Comparison of ENCODE assay signal across 14 cellular contexts in genomic region chr19:46392252-46392801, GRCh38. TPM values are rescaled to one million over a fixed set of nuclear protein-coding genes. Genes with fewer than 3 reads are reported as not detected.
A peak's percentile ranks its signal among the peaks of the same experiment; 100 is the strongest.
DNase-seq lines count a peak whose midpoint lies in the region; ATAC-seq, FAIRE-seq and TF ChIP-seq lines count a peak whose summit lies in the region.
"Had no signal": no experiment of that assay in that cellular context is flagged by ENCODE, and none has a peak within 500 bp of the region (broad histone marks: within the 10 kb centered on the region; RNA-seq: fewer than 3 reads in every experiment).

No MANE protein-coding gene starts in this region.

- peaks cover 5% of the 10 kb centered on the region for H3K4me1 Mint-ChIP-seq in WTC11
- H3K4me1 Mint-ChIP-seq in stimulated activated effector memory CD8-positive, alpha-beta T cell treated with anti-CD3 and anti-CD28 coated beads, Interleukin-12 subunit alpha, Interleukin-12 subunit beta, amount 100 ng/mL, for 72 hours, result peaks cover 5% of the 10 kb centered on the region

- intact Hi-C loops in kidney (cut with DNase I), result no loop called here

- H3K27ac Mint-ChIP-seq in WTC11, result peak overlapping the region; percentile 78; the same call in 1 of the 2 replicates
- H3K27ac Mint-ChIP-seq in stimulated activated effector memory CD8-positive, alpha-beta T cell treated with anti-CD3 and anti-CD28 coated beads, Interleukin-12 subunit alpha, Interleukin-12 subunit beta, amount 100 ng/mL, for 72 hours, result peak overlapping the region; percentile 33
- H3K27ac Mint-ChIP-seq: activated T-helper 1 cell treated with anti-CD3 and anti-CD28 coated beads, Interleukin-12 subunit alpha, Interleukin-12 subunit beta, Interleukin-2, Interleukin-4 antibody, amounts not matched to agents 30 ng/mL and 10 ng/mL and 1 ng/mL, durations not matched to agents 14 hours and 24 hours and 36 hours had no signal

- H3K9me3 ChIP-seq in kidney (ENCODE audit: control insufficient read depth in 1 of 2, low read length in 2 of 2), result no peaks in the 10 kb centered on the region

- no peak overlapping the region for H3K4me3 ChIP-seq in kidney (ENCODE audit: low read length in 2 of 2)

- FAIRE-seq in kidney (lab: Jason Lieb, UNC), result no peak
- FAIRE-seq: colon had no signal

- H3K4me3 Mint-ChIP-seq in WTC11, result no peak overlapping the region
- no peak overlapping the region for H3K4me3 Mint-ChIP-seq in stimulated activated effector memory CD8-positive, alpha-beta T cell treated with anti-CD3 and anti-CD28 coated beads, Interleukin-12 subunit alpha, Interleukin-12 subunit beta, amount 100 ng/mL, for 72 hours
- H3K4me3 Mint-ChIP-seq: activated T-helper 1 cell treated with anti-CD3 and anti-CD28 coated beads, Interleukin-12 subunit alpha, Interleukin-12 subunit beta, Interleukin-2, Interleukin-4 antibody, amounts not matched to agents 30 ng/mL and 10 ng/mL and 1 ng/mL, durations not matched to agents 14 hours and 24 hours and 36 hours had no signal

- TF ChIP-seq CTCF in WTC11 (IDR thresholded peaks at IDR 0.05), result no peak
- TF ChIP-seq CTCF in kidney (IDR thresholded peaks at IDR 0.05; ENCODE audit: borderline replicate concordance, extremely low read depth, insufficient read depth), result no peak

- H3K36me3 Mint-ChIP-seq in WTC11, result peaks cover 39% of the 10 kb centered on the region
- peaks cover 54% of the 10 kb centered on the region for H3K36me3 Mint-ChIP-seq in stimulated activated effector memory CD8-positive, alpha-beta T cell treated with anti-CD3 and anti-CD28 coated beads, Interleukin-12 subunit alpha, Interleukin-12 subunit beta, amount 100 ng/mL, for 72 hours

- no peak overlapping the region for H3K9ac ChIP-seq in kidney (ENCODE audit: low read length in 2 of 2)
- H3K9ac ChIP-seq: parathyroid adenoma had no signal

- H3K9me3 Mint-ChIP-seq in WTC11, result no peaks in the 10 kb centered on the region
- no peaks in the 10 kb centered on the region for H3K9me3 Mint-ChIP-seq in stimulated activated effector memory CD8-positive, alpha-beta T cell treated with anti-CD3 and anti-CD28 coated beads, Interleukin-12 subunit alpha, Interleukin-12 subunit beta, amount 100 ng/mL, for 72 hours
- H3K9me3 Mint-ChIP-seq: activated T-helper 1 cell treated with anti-CD3 and anti-CD28 coated beads, Interleukin-12 subunit alpha, Interleukin-12 subunit beta, Interleukin-2, Interleukin-4 antibody, amounts not matched to agents 30 ng/mL and 10 ng/mL and 1 ng/mL, durations not matched to agents 14 hours and 24 hours and 36 hours had no signal

- POLR2A ChIA-PET in WTC11 (lab: Charles Lee), result no interaction called here

- H3K36me3 ChIP-seq in kidney (ENCODE audit: control insufficient read depth in 1 of 2, insufficient read depth in 2 of 2, low read length in 2 of 2), result peaks cover 12 to 32% of the 10 kb centered on the region in 2 donors

- H3K27ac ChIP-seq in kidney (ENCODE audit: low read depth in 2 of 2, low read length in 2 of 2), result no peak overlapping the region
- H3K27ac ChIP-seq: parathyroid adenoma had no signal

- DNase-seq in NCI-H1694 treated with DMSO at 0.1 percent for 48 hours (lab: John Stamatoyannopoulos, UW) (peak; percentile 46), NCI-H1694 (lab: John Stamatoyannopoulos, UW) (no peak), WTC11 (ENCODE audit: low spot score) (no peak), kidney (peak; percentile 67), ecto neural progenitor cell (ENCODE audit: low spot score) (no peak), T1000 (lab: John Stamatoyannopoulos, UW) (no peak), NCI-H774 (lab: John Stamatoyannopoulos, UW) (no peak)
- DNase-seq in stimulated activated effector memory CD8-positive, alpha-beta T cell treated with anti-CD3 and anti-CD28 coated beads, Interleukin-12 subunit alpha, Interleukin-12 subunit beta, amount 100 ng/mL, for 72 hours (ENCODE audit: low spot score in 2 of 2), result no peak
- DNase-seq: 8988T, GF-D8, NCI-H1092 had no signal

- CTCF ChIA-PET in WTC11 (lab: Charles Lee), result interaction anchor here (0.6 to 2.4 kb wide), 8 partner anchors 10 to 137 kb away, joined by 3 to 12 read pairs (median 4); no protein-coding TSS in a partner anchor

- H3K4me1 ChIP-seq in kidney (ENCODE audit: control insufficient read depth in 1 of 2, insufficient read depth in 1 of 2, low read depth in 1 of 2, low read length in 2 of 2), result no peaks in the 10 kb centered on the region
- H3K4me1 ChIP-seq: parathyroid adenoma had no signal

- ATAC-seq in WTC11, result no peak
- ATAC-seq in stimulated activated effector memory CD8-positive, alpha-beta T cell treated with anti-CD3 and anti-CD28 coated beads, Interleukin-12 subunit alpha, Interleukin-12 subunit beta, amount 100 ng/mL, for 72 hours, result no peak

- H3K27me3 Mint-ChIP-seq in WTC11 (ENCODE audit: low read depth), result no peaks in the 10 kb centered on the region

TF ChIP-seq in WTC11, 78 proteins besides CTCF, POLR2A, EP300 and RAD21 (continues in another document):
- no peak for TF ChIP-seq ARID4B (CRISPR knock-in tag; IDR thresholded peaks at IDR 0.05; ENCODE audit: borderline replicate concordance)
- no peak for TF ChIP-seq HMGXB4 (CRISPR knock-in tag; IDR thresholded peaks at IDR 0.05)
- TF ChIP-seq FOXP1 (CRISPR knock-in tag; IDR thresholded peaks at IDR 0.05; ENCODE audit: borderline replicate concordance), result no peak
- TF ChIP-seq, protein P1, sequence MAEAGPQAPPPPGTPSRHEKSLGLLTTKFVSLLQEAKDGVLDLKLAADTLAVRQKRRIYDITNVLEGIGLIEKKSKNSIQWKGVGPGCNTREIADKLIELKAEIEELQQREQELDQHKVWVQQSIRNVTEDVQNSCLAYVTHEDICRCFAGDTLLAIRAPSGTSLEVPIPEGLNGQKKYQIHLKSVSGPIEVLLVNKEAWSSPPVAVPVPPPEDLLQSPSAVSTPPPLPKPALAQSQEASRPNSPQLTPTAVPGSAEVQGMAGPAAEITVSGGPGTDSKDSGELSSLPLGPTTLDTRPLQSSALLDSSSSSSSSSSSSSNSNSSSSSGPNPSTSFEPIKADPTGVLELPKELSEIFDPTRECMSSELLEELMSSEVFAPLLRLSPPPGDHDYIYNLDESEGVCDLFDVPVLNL (CRISPR knock-in tag; IDR thresholded peaks at IDR 0.05; ENCODE audit: borderline replicate concordance, low read depth), result no peak
- TF ChIP-seq KAT7 (CRISPR knock-in tag; IDR thresholded peaks at IDR 0.05; ENCODE audit: borderline replicate concordance), result no peak
- no peak for TF ChIP-seq MLX (CRISPR knock-in tag; IDR thresholded peaks at IDR 0.05)
- TF ChIP-seq ESRRA (CRISPR knock-in tag; IDR thresholded peaks at IDR 0.05; ENCODE audit: borderline replicate concordance), result no peak
- TF ChIP-seq ZNF423 (CRISPR knock-in tag; IDR thresholded peaks at IDR 0.05), result no peak
- TF ChIP-seq ETV6 (CRISPR knock-in tag; IDR thresholded peaks at IDR 0.05), result no peak

RNA-seq across cellular contexts. Expression of gene CCDC8, which starts 21.0 kb away (rescaled TPM):
- 25.2 to 27.2 TPM (median 25.7 TPM) in 3 replicates for total RNA-seq in WTC11 (2021)
- 18.9 TPM for total RNA-seq in kidney
- polyA plus RNA-seq in kidney (ENCODE audit: insufficient read depth, low read depth, low replicate concordance), result 21.0 TPM
- total RNA-seq: activated T-helper 1 cell treated with anti-CD3 and anti-CD28 coated beads, Interleukin-12 subunit alpha, Interleukin-12 subunit beta, Interleukin-2, Interleukin-4 antibody, amounts not matched to agents 30 ng/mL and 10 ng/mL and 1 ng/mL, durations not matched to agents 14 hours and 24 hours and 36 hours had no signal

RNA-seq across cellular contexts. Expression of gene PNMA8C, which starts 36.4 kb away (rescaled TPM):
- 1.2 to 2.0 TPM (median 2.0 TPM) in 3 replicates for total RNA-seq in WTC11 (2021)
- 0.09 TPM for total RNA-seq in kidney
- polyA plus RNA-seq in kidney (ENCODE audit: insufficient read depth, low read depth, low replicate concordance), result 0.09 TPM
- total RNA-seq: activated T-helper 1 cell treated with anti-CD3 and anti-CD28 coated beads, Interleukin-12 subunit alpha, Interleukin-12 subunit beta, Interleukin-2, Interleukin-4 antibody, amounts not matched to agents 30 ng/mL and 10 ng/mL and 1 ng/mL, durations not matched to agents 14 hours and 24 hours and 36 hours had no signal

RNA-seq across cellular contexts. Expression of gene PPP5C, which starts 45.4 kb away (rescaled TPM):
- total RNA-seq in WTC11 (2021), result 98.9 to 107 TPM (median 103 TPM) in 3 replicates
- total RNA-seq in kidney, result 63.7 TPM
- polyA plus RNA-seq in kidney (ENCODE audit: insufficient read depth, low read depth, low replicate concordance), result 54.3 TPM

Comparison
In these comparisons a context has a peak if more than half of its experiments do, and no peak if none do; other contexts are left out.
1. DNase-seq: peak in NCI-H1694 treated with DMSO at 0.1 percent for 48 hours (single experiment) and kidney (single experiment); none in NCI-H1694 (single experiment), WTC11 (single experiment), stimulated activated effector memory CD8-positive, alpha-beta T cell treated with anti-CD3 and anti-CD28 coated beads, Interleukin-12 subunit alpha, Interleukin-12 subunit beta, amount 100 ng/mL, for 72 hours (0 of 2), ecto neural progenitor cell (single experiment), T1000 (single experiment) and NCI-H774 (single experiment).